ENCODE assay signal across 17 cellular contexts in the genomic region with DNA sequence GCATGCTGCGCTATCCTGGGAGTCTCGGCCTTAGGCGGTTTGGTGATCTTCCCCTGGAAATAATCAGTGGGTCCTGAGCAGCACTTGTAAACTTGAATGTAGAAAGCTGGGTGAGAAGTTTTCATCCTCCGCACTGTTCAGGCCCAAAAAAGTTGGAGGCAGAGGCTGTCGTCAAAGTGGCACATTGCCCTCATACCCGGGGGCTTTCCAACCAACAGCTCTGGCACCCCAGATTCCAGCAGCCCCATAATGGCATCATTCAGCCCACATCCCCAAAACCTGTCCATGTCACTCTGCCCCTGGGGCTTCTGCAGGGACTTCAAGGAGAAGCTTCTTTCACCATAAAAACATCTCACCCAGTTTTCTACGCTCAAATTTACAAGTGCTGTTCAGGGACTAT. TPM values are rescaled to one million over a fixed set of nuclear protein-coding genes. Genes with fewer than 3 reads are reported as not detected.
A peak's percentile ranks its signal among the peaks of the same experiment; 100 is the strongest.
DNase-seq lines count a peak whose midpoint lies in the region; ATAC-seq and TF ChIP-seq lines count a peak whose summit lies in the region.
"Had no signal": no experiment of that assay in that cellular context is flagged by ENCODE, and none has a peak within 500 bp of the region (broad histone marks: within the 10 kb centered on the region; RNA-seq: fewer than 3 reads in every experiment).

No MANE protein-coding gene starts in this region.

- TF ChIP-seq POLR2A in heart left ventricle (IDR thresholded peaks at IDR 0.05) = no peak
- TF ChIP-seq POLR2A in suprapubic skin (IDR thresholded peaks at IDR 0.05) = no peak

- WGBS in heart left ventricle, 4 donors = 65 to 84% (median 79%) methylated on average over 7 of the region's 7 CpGs
- WGBS in suprapubic skin = 97% methylated on average over 6 of the region's 7 CpGs

- H3K4me1 ChIP-seq in heart left ventricle (peaks cover 0 to 43% (median 27%) of the 10 kb centered on the region in 12 donors), SJCRH30 (peaks cover 24% of the 10 kb centered on the region), suprapubic skin (peaks cover 21% of the 10 kb centered on the region)
- H3K4me1 ChIP-seq: Caco-2 had no signal

- no peak for TF ChIP-seq EP300 in suprapubic skin (IDR thresholded peaks at IDR 0.05)

- H3K27me3 ChIP-seq in heart left ventricle (no peaks in the 10 kb centered on the region), SJCRH30 (no peaks in the 10 kb centered on the region), suprapubic skin (no peaks in the 10 kb centered on the region)
- H3K27me3 ChIP-seq: BE2C had no signal

- CTCF ChIA-PET in GM10248 (lab: Yijun Ruan, JAX) = interaction anchor here (1.4 to 21.5 kb wide), 3 partner anchors 8 to 120 kb away, joined by 3 to 647 read pairs (median 269); no protein-coding TSS in a partner anchor

- H3K4me1 Mint-ChIP-seq in nephron (peaks cover 55% of the 10 kb centered on the region), CD14-positive monocyte (peaks cover 29% of the 10 kb centered on the region)

- H3K9me3 Mint-ChIP-seq in nephron = no peaks in the 10 kb centered on the region
- peaks cover 0 to 2% (median 0%) of the 10 kb centered on the region in 7 donors for H3K9me3 Mint-ChIP-seq in CD14-positive monocyte
- H3K9me3 Mint-ChIP-seq: CD4-positive, alpha-beta T cell had no signal

- H3K4me3 ChIP-seq in heart left ventricle = peak overlapping the region in 1 of 12 donors; percentile 3
- no peak overlapping the region for H3K4me3 ChIP-seq in SJCRH30
- no peak overlapping the region for H3K4me3 ChIP-seq in suprapubic skin
- H3K4me3 ChIP-seq: HAP-1 had no signal

- H3K27me3 Mint-ChIP-seq in nephron (ENCODE audit: low read depth) (peaks cover 8% of the 10 kb centered on the region), CD14-positive monocyte (ENCODE audit: low read depth in 3 of 3) (peaks cover 15 to 19% (median 17%) of the 10 kb centered on the region in 3 donors)
- H3K27me3 Mint-ChIP-seq: CD4-positive, alpha-beta T cell had no signal

- H3K36me3 Mint-ChIP-seq in nephron (ENCODE audit: low read depth) (no peaks in the 10 kb centered on the region), CD14-positive monocyte (no peaks in the 10 kb centered on the region)

- intact Hi-C loops in heart left ventricle (cut with DNase I) = loop anchor here in 2 of 10 donors (5.0 to 10.0 kb wide), 2 partner anchors 64 to 733 kb away; a partner anchor contains a TSS
- intact Hi-C loops in left ventricle myocardium superior (cut with micrococcal nuclease) = no loop called here
- intact Hi-C loops in CD14-positive monocyte (cut with micrococcal nuclease) = loop anchor here in 1 of 2 donors (5.0 kb wide), 1 partner anchor 111 kb away; no protein-coding TSS in a partner anchor

- no peak for ATAC-seq in heart left ventricle
- ATAC-seq in left ventricle myocardium superior = no peak

- DNase-seq in heart left ventricle = no peak
- DNase-seq in left ventricle myocardium superior = no peak
- no peak for DNase-seq in SJCRH30
- DNase-seq in suprapubic skin (ENCODE audit: low spot score in 2 of 2) = peak; percentile 20 to 37
- DNase-seq in GM19238 (ENCODE audit: insufficient read length, low spot score) = no peak
- DNase-seq in GM10248 (ENCODE audit: extremely low spot score) = no peak
- no peak for DNase-seq in CD14-positive monocyte (ENCODE audit: low spot score)
- DNase-seq: Caco-2; CD4-positive, alpha-beta T cell; NCI-H1417; NCI-H187 treated with DMSO at 0.1 percent for 48 hours; NCI-H2227 treated with DMSO at 0.1 percent for 48 hours; NCI-H524; NCI-H82 had no signal

- H3K9me3 ChIP-seq in heart left ventricle (no peaks in the 10 kb centered on the region), SJCRH30 (replicated peaks) (no peaks in the 10 kb centered on the region), suprapubic skin (no peaks in the 10 kb centered on the region)
- H3K9me3 ChIP-seq: BE2C, Caco-2, HAP-1 had no signal

- no peak for TF ChIP-seq CTCF in heart left ventricle (IDR thresholded peaks at IDR 0.05)
- no peak for TF ChIP-seq CTCF in nephron (IDR thresholded peaks at IDR 0.05; ENCODE audit: unreplicated experiment in 3 of 3)
- TF ChIP-seq CTCF in suprapubic skin (IDR thresholded peaks at IDR 0.05) = no peak
- TF ChIP-seq CTCF in GM10248 (IDR thresholded peaks at IDR 0.05; ENCODE audit: control extremely low read depth, extremely low read depth, low read depth, missing control alignments) = no peak
- TF ChIP-seq CTCF in CD14-positive monocyte (IDR thresholded peaks at IDR 0.05) = no peak

- peak overlapping the region; percentile 16 to 89 (median 70) for H3K27ac Mint-ChIP-seq in nephron
- H3K27ac Mint-ChIP-seq in CD14-positive monocyte = no peak overlapping the region
- H3K27ac Mint-ChIP-seq: CD4-positive, alpha-beta T cell had no signal

- H3K36me3 ChIP-seq in heart left ventricle (no peaks in the 10 kb centered on the region), SJCRH30 (no peaks in the 10 kb centered on the region), suprapubic skin (no peaks in the 10 kb centered on the region)
- H3K36me3 ChIP-seq: HAP-1 had no signal

- POLR2A ChIA-PET in GM10248 (lab: Yijun Ruan, JAX) = no interaction called here

- peak overlapping the region in 11 of 12 donors; percentile 27 to 67 (median 50) for H3K27ac ChIP-seq in heart left ventricle
- peak overlapping the region; percentile 23 for H3K27ac ChIP-seq in SJCRH30
- no peak overlapping the region for H3K27ac ChIP-seq in suprapubic skin

- H3K4me3 Mint-ChIP-seq in nephron (peak overlapping the region in 2 of 3 experiments; percentile 7 to 36), CD14-positive monocyte (no peak overlapping the region)
- H3K4me3 Mint-ChIP-seq: CD4-positive, alpha-beta T cell had no signal

RNA-seq across cellular contexts. Expression of a gene that starts 59.3 kb away (rescaled TPM):
- total RNA-seq in heart left ventricle (10 to 100 TPM; 40.1 to 73.2 (median 56.7) TPM), left ventricle myocardium superior (47.4 TPM), suprapubic skin (10 to 100 TPM; 68.0 to 91.5 (median 78.3) TPM)
- polyA plus RNA-seq in heart left ventricle (10 to 100 TPM; 12.7 to 22.2 TPM), CD14-positive monocyte (10 to 100 TPM in 1 of 2 donors, 1 to 10 TPM in 1; 9.9 to 20.5 TPM)
- total RNA-seq in SJCRH30 (2014; rRNA removed; shearing (Covaris generic)) = 62.3 and 63.6 TPM in 2 replicates

Comparison
In these comparisons a context has a peak if more than half of its experiments do, and no peak if none do; other contexts are left out.
1. DNase-seq: peak in suprapubic skin (2 of 2); none in heart left ventricle (0 of 5), left ventricle myocardium superior (single experiment), SJCRH30 (0 of 2), GM19238 (single experiment), GM10248 (single experiment) and CD14-positive monocyte (single experiment).
2. H3K27ac Mint-ChIP-seq: peak in nephron (3 of 3); none in CD14-positive monocyte (0 of 7).
3. H3K4me3 Mint-ChIP-seq: peak in nephron (2 of 3); none in CD14-positive monocyte (0 of 2).